7 cellular contexts compared by ENCODE assay signal in the genomic region with DNA sequence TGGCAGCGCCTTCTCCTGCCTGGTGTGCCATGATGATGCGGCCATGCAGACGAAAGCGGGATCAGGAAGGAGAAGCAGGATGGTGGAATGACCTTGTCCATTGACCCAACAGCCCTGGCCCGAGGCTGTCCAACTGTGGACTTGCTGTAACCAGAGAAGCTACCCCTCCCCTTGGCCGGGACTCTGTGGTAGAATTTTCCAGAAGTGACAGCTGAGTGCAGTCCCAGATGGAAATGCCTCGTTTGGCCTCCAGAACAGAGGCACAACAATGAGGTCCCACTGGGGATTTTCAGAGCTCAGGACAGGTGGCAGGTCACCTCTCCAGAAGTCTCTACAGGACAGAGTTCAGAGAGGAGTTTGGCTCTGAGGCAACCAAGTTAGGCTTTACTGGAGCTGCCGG.
"Had no signal": no experiment of that assay in that cellular context is flagged by ENCODE, and none has a peak within 500 bp of the region (broad histone marks: within the 10 kb centered on the region; RNA-seq: fewer than 3 reads in every experiment).

No MANE protein-coding gene starts in this region.

- ATAC-seq: HepG2, K562 had no signal

- FAIRE-seq: HepG2, K562 had no signal

- H3K4me3 ChIP-seq: K562 had no signal

- H3K27ac ChIP-seq: HL-60, KMS-11 had no signal

- DNase-seq: IMR-90, KBM-7, KG1 had no signal
